8 cellular contexts compared by ENCODE assay signal in genomic region chr1:155127672-155128468, GRCh38. TPM values are rescaled to one million over a fixed set of nuclear protein-coding genes. Genes with fewer than 3 reads are reported as not detected.
A peak's percentile ranks its signal among the peaks of the same experiment; 100 is the strongest.
DNase-seq lines count a peak whose midpoint lies in the region; ATAC-seq and TF ChIP-seq lines count a peak whose summit lies in the region.

TSS of gene EFNA1 (plus strand) at chr1:155127876. CDS start at chr1:155127978, 102 bp downstream.

- TF ChIP-seq CTCF in heart right ventricle (IDR thresholded peaks at IDR 0.05) (no peak), osteoblast (IDR thresholded peaks at IDR 0.05; ENCODE audit: extremely low read depth, low read depth, low read length) (no peak)

- peak within 1 kb of the TSS; percentile 81 to 99 (median 94) for H3K27ac ChIP-seq in heart right ventricle
- no peak within 1 kb of the TSS for H3K27ac ChIP-seq in osteoblast (ENCODE audit: low read depth, low read length)

- H3K4me2 ChIP-seq in osteoblast (ENCODE audit: insufficient read depth, low read length), result peak within 1 kb of the TSS; percentile 76

- H3K9me3 ChIP-seq in heart right ventricle, result no peaks in the 10 kb centered on the region
- no peaks in the 10 kb centered on the region for H3K9me3 ChIP-seq in osteoblast (ENCODE audit: low read depth, low read length)

- intact Hi-C loops in heart right ventricle (cut with DNase I), result loop anchor here in 9 of 10 donors (2.0 to 5.0 kb wide), 5 partner anchors 33 to 41 kb away; no protein-coding TSS in a partner anchor

- no peaks in the 10 kb centered on the region for H4K20me1 ChIP-seq in osteoblast (ENCODE audit: insufficient read depth, low read length)

- H3K36me3 ChIP-seq in heart right ventricle, result peaks cover 0 to 22% (median 16%) of the 10 kb centered on the region in 9 donors
- no peaks in the 10 kb centered on the region for H3K36me3 ChIP-seq in osteoblast (ENCODE audit: insufficient read depth, low read length)

- WGBS in heart right ventricle, 2 donors, result 0 to 2% methylated on average over 45 of the region's 45 CpGs

- H3K27me3 ChIP-seq in heart right ventricle, result peaks cover 0 to 55% (median 0%) of the 10 kb centered on the region in 7 donors
- peaks cover 62% of the 10 kb centered on the region for H3K27me3 ChIP-seq in osteoblast (ENCODE audit: insufficient read depth, low read length)

- ATAC-seq in heart right ventricle, result peak; percentile 60 to 73 (median 70)
- ATAC-seq in HG03439 (IDR thresholded peaks at IDR 0.05; ENCODE audit: unreplicated experiment), result no peak

- H3K4me1 ChIP-seq in heart right ventricle (peaks cover 17 to 78% (median 60%) of the 10 kb centered on the region in 9 donors), osteoblast (ENCODE audit: insufficient read depth, low read length) (peaks cover 13% of the 10 kb centered on the region)

- H3K79me2 ChIP-seq in osteoblast (ENCODE audit: insufficient read depth, low read length), result no peaks in the 10 kb centered on the region

- H3K4me3 ChIP-seq in heart right ventricle (peak within 1 kb of the TSS; percentile 47 to 93 (median 79)), osteoblast (ENCODE audit: insufficient read depth, low read length) (peak within 1 kb of the TSS; percentile 39)

- peak within 1 kb of the TSS; percentile 35 for H2AFZ ChIP-seq in osteoblast (ENCODE audit: low read length)

- DNase-seq in NCI-H146 (lab: John Stamatoyannopoulos, UW) (peak; percentile 39), NCI-H146 treated with DMSO at 0.1 percent for 48 hours (lab: John Stamatoyannopoulos, UW; ENCODE audit: unreplicated experiment) (no peak), RKO (ENCODE audit: low spot score) (peak; percentile 40), amygdala (lab: John Stamatoyannopoulos, UW) (peak in 48 of 56 donors; percentile 20 to 87 (median 70)), heart right ventricle (peak; percentile 75 to 81), osteoblast (ENCODE audit: insufficient read length, low spot score, missing footprints) (peak; percentile 79), NAMALWA (ENCODE audit: low spot score) (no peak)

RNA-seq across cellular contexts. Expression of gene EFNA1, which starts in this region (rescaled TPM):
- total RNA-seq in heart right ventricle (10 to 100 TPM; 28.9 to 50.0 (median 35.6) TPM), osteoblast (0.36 and 0.88 TPM in 2 replicates)
- polyA plus RNA-seq in heart right ventricle, result 100 to 1,000 TPM in 1 of 2 donors, 10 to 100 TPM in 1; 44.2 to 104 TPM

Comparison
In these comparisons a context has a peak if more than half of its experiments do, and no peak if none do; other contexts are left out.
1. RNA of gene EFNA1 (total RNA-seq): 28.9 to 50.0 TPM in heart right ventricle; 0.36 to 0.88 TPM in osteoblast; every median in the first group is over 10 times any median in the second.
2. DNase-seq: peak in NCI-H146 (single experiment), RKO (single experiment), amygdala (48 of 56) and heart right ventricle (2 of 2); none in NCI-H146 treated with DMSO at 0.1 percent for 48 hours (single experiment) and NAMALWA (single experiment).
3. Peak in DNase-seq, H3K4me3 ChIP-seq and H3K4me2 ChIP-seq in osteoblast; RNA of the gene not detected or under 1 TPM.